ENCODE assay signal across 1 cellular context in the genomic region with DNA sequence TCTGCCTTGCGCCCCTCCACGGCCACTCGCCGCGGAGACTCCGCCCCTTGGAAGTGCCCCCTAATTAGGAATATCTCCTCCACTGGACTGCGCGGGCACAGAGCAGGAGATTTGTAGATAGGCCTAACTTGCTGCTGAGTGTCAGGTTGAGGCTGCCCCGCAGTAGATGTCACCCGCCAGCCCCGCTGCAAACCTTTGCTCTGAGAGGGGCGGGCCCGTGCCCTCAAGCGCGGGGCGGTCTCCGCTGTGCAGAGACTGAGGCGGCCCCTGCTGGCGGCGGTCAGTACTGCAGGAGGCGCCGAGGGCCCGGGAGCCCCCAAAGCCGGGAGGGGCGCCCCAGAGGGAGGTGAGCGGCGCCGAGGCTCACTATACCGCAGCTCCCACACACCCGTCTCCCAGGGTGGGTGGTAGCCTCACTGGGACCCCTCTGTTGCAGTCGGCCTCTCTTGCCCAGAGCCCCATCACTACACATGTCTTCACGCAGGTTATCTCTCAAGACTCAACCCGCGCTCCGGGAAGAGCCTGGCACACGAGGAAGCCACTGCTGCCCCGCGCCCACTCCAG.
TF ChIP-seq lines count a peak whose summit lies in the region.

No MANE protein-coding gene starts in this region.

TF ChIP-seq in HEK293, 187 proteins besides CTCF, POLR2A, EP300 and RAD21 (continued from another document):
- peak; percentile 58; the same call in 1 of the 2 replicates for TF ChIP-seq PATZ1 (tag by site-specific recombination; IDR thresholded peaks at IDR 0.05)
- TF ChIP-seq ZNF366 (tag by site-specific recombination; conservative IDR thresholded peaks at IDR 0.05), result no peak
